7 cellular contexts compared by ENCODE assay signal in genomic region chr3:50336452-50337174, GRCh38. TPM values are rescaled to one million over a fixed set of nuclear protein-coding genes. Genes with fewer than 3 reads are reported as not detected.
DNase-seq lines count a peak whose midpoint lies in the region; ATAC-seq and TF ChIP-seq lines count a peak whose summit lies in the region.

No MANE protein-coding gene starts in this region.

- no peak for TF ChIP-seq CTCF in colonic mucosa (IDR thresholded peaks at IDR 0.05)

- H3K4me3 ChIP-seq in HAP-1 = peak overlapping the region; percentile 87
- H3K4me3 ChIP-seq in colonic mucosa = peak overlapping the region; percentile 69
- H3K4me3 ChIP-seq in muscle layer of duodenum (ENCODE audit: low read depth in 1 of 2, low read length in 2 of 2) = peak overlapping the region; percentile 84 to 85

- peak overlapping the region; percentile 97 for H3K27ac ChIP-seq in colonic mucosa
- peak overlapping the region; percentile 94 for H3K27ac ChIP-seq in muscle layer of duodenum (ENCODE audit: low read length)

- H3K9ac ChIP-seq in colonic mucosa (ENCODE audit: low read depth in 2 of 2, low read length in 2 of 2) = peak overlapping the region; percentile 83 to 89

- intact Hi-C loops in colonic mucosa (cut with DNase I) = no loop called here

- peak; percentile 21 to 38 for DNase-seq in HAP-1 (ENCODE audit: low spot score in 2 of 2)
- peak; percentile 35 for DNase-seq in NCI-H128 (lab: John Stamatoyannopoulos, UW; ENCODE audit: unreplicated experiment)
- DNase-seq in colonic mucosa = no peak
- no peak for DNase-seq in NCI-H446 (lab: John Stamatoyannopoulos, UW)
- DNase-seq in epidermal melanocyte (ENCODE audit: insufficient read length, low spot score) = no peak

- peak; percentile 16 for ATAC-seq in GM18519 (IDR thresholded peaks at IDR 0.05; ENCODE audit: low FRiP score, unreplicated experiment)

- H3K4me1 ChIP-seq in HAP-1 (peaks cover 24% of the 10 kb centered on the region), colonic mucosa (peaks cover 13% of the 10 kb centered on the region), muscle layer of duodenum (ENCODE audit: control insufficient read depth in 1 of 2, insufficient read depth in 2 of 2, low read length in 2 of 2) (peaks cover 12 to 50% of the 10 kb centered on the region in 2 donors)

- in situ Hi-C loops in HAP-1 (cut with MboI; ENCODE audit: low sequenced_read_pairs) = no loop called here

- H3K27me3 ChIP-seq in HAP-1 (ENCODE audit: low read depth) = no peaks in the 10 kb centered on the region
- no peaks in the 10 kb centered on the region for H3K27me3 ChIP-seq in colonic mucosa
- H3K27me3 ChIP-seq in muscle layer of duodenum (ENCODE audit: low read depth, low read length) = no peaks in the 10 kb centered on the region

- H3K9me3 ChIP-seq in HAP-1 (no peaks in the 10 kb centered on the region), colonic mucosa (no peaks in the 10 kb centered on the region), muscle layer of duodenum (ENCODE audit: control insufficient read depth in 1 of 2, low read length in 2 of 2) (no peaks in the 10 kb centered on the region)

- H3K36me3 ChIP-seq in HAP-1 (replicated peaks) (peaks cover 30% of the 10 kb centered on the region), colonic mucosa (peaks cover 2% of the 10 kb centered on the region), muscle layer of duodenum (ENCODE audit: control insufficient read depth in 1 of 2, insufficient read depth in 2 of 2, low read length in 2 of 2) (peaks cover 0 to 13% of the 10 kb centered on the region in 2 donors)

RNA-seq across cellular contexts. Expression of gene RASSF1, which starts 4.0 kb away (rescaled TPM):
- 10 to 100 TPM; 20.6 to 28.2 TPM for total RNA-seq in colonic mucosa

RNA-seq across cellular contexts. Expression of gene TUSC2, which starts 8.6 kb away (rescaled TPM):
- 10 to 100 TPM; 26.1 to 39.5 TPM for total RNA-seq in colonic mucosa

RNA-seq across cellular contexts. Expression of gene ZMYND10, which starts 8.9 kb away (rescaled TPM):
- total RNA-seq in colonic mucosa = 1 to 10 TPM in 1 of 2 donors, under 1 TPM in 1; 0.37 to 1.5 TPM

RNA-seq across cellular contexts. Expression of gene NPRL2, which starts 14.0 kb away (rescaled TPM):
- 10 to 100 TPM; 23.2 to 29.6 TPM for total RNA-seq in colonic mucosa

RNA-seq across cellular contexts. Expression of gene CYB561D2, which starts 14.0 kb away (rescaled TPM):
- 10 to 100 TPM; 30.9 to 46.2 TPM for total RNA-seq in colonic mucosa

Comparison
In these comparisons a context has a peak if more than half of its experiments do, and no peak if none do; other contexts are left out.
1. DNase-seq: peak in HAP-1 (2 of 2) and NCI-H128 (single experiment); none in colonic mucosa (single experiment), NCI-H446 (0 of 2) and epidermal melanocyte (single experiment).
2. Peak in every context shown above with its lines, with median percentiles within 50 percentile points of each other: H3K4me3 ChIP-seq.